In genomic region chr3:32502089-32502943, GRCh38 we compare ENCODE assay signal across 8 cellular contexts. TPM values are rescaled to one million over a fixed set of nuclear protein-coding genes. Genes with fewer than 3 reads are reported as not detected.
DNase-seq lines count a peak whose midpoint lies in the region; ATAC-seq and TF ChIP-seq lines count a peak whose summit lies in the region.

A gene with protein sequence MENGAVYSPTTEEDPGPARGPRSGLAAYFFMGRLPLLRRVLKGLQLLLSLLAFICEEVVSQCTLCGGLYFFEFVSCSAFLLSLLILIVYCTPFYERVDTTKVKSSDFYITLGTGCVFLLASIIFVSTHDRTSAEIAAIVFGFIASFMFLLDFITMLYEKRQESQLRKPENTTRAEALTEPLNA (minus strand): TSS chr3:32502852. CDS start chr3:32502745, 107 bp downstream.

- no peaks in the 10 kb centered on the region for H3K9me3 ChIP-seq in AG04450 (ENCODE audit: control insufficient read depth, insufficient read depth, low read length)
- H3K9me3 ChIP-seq in colonic mucosa: no peaks in the 10 kb centered on the region

- POLR2A ChIA-PET in AG04450 (lab: Yijun Ruan, JAX): interaction anchor here (1.1 kb wide), 1 partner anchor 68 kb away, joined by 3 read pairs; the partner anchor contains the start of gene DYNC1LI1

- peaks cover 28% of the 10 kb centered on the region for H3K4me1 Mint-ChIP-seq in activated CD4-positive, alpha-beta T cell treated with anti-CD3 and anti-CD28 coated beads, Interleukin-2, amount 10 ng/mL, durations not matched to agents 24 days and 14 days

- intact Hi-C loops in activated CD4-positive, alpha-beta T cell treated with anti-CD3 and anti-CD28 coated beads, Interleukin-2, amount 10 ng/mL, durations not matched to agents 24 days and 14 days (cut with micrococcal nuclease): loop anchor here (1.0 to 5.0 kb wide), 5 partner anchors 9 to 595 kb away; partner anchors contain the start of genes CNOT10, DYNC1LI1, GLB1 and TMPPE
- intact Hi-C loops in colonic mucosa (cut with DNase I): no loop called here

- peaks cover 7% of the 10 kb centered on the region for H3K36me3 Mint-ChIP-seq in activated CD4-positive, alpha-beta T cell treated with anti-CD3 and anti-CD28 coated beads, Interleukin-2, amount 10 ng/mL, durations not matched to agents 24 days and 14 days (ENCODE audit: low read depth)

- peak within 1 kb of the TSS; percentile 82 to 93 for H3K9ac ChIP-seq in colonic mucosa (ENCODE audit: low read depth in 2 of 2, low read length in 2 of 2)

- H3K4me3 ChIP-seq in AG04450 (ENCODE audit: low read depth, low read length) (peak within 1 kb of the TSS; percentile 94), colonic mucosa (peak within 1 kb of the TSS; percentile 94)

- H3K4me1 ChIP-seq in colonic mucosa: peaks cover 9% of the 10 kb centered on the region

- TF ChIP-seq CTCF in AG04450 (IDR thresholded peaks at IDR 0.05; ENCODE audit: low read depth, low read length) (no peak), colonic mucosa (IDR thresholded peaks at IDR 0.05) (no peak)

- ATAC-seq in GM18861 (IDR thresholded peaks at IDR 0.05; ENCODE audit: unreplicated experiment) (peak; percentile 50), HG03095 (IDR thresholded peaks at IDR 0.05; ENCODE audit: unreplicated experiment) (peak; percentile 77)

- H3K9me3 Mint-ChIP-seq in activated CD4-positive, alpha-beta T cell treated with anti-CD3 and anti-CD28 coated beads, Interleukin-2, amount 10 ng/mL, durations not matched to agents 24 days and 14 days: no peaks in the 10 kb centered on the region

- H3K27me3 ChIP-seq in AG04450 (ENCODE audit: control insufficient read depth, insufficient read depth, low read length): no peaks in the 10 kb centered on the region
- no peaks in the 10 kb centered on the region for H3K27me3 ChIP-seq in colonic mucosa

- peak within 1 kb of the TSS; percentile 90 for H3K4me3 Mint-ChIP-seq in activated CD4-positive, alpha-beta T cell treated with anti-CD3 and anti-CD28 coated beads, Interleukin-2, amount 10 ng/mL, durations not matched to agents 24 days and 14 days

- CTCF ChIA-PET in AG04450 (lab: Charles Lee): interaction anchor here (0.7 to 1.6 kb wide), 6 partner anchors 8 to 204 kb away, joined by 3 to 6 read pairs (median 4); no protein-coding TSS in a partner anchor

- H3K27ac Mint-ChIP-seq in activated CD4-positive, alpha-beta T cell treated with anti-CD3 and anti-CD28 coated beads, Interleukin-2, amount 10 ng/mL, durations not matched to agents 24 days and 14 days: peak within 1 kb of the TSS; percentile 86

- H3K27ac ChIP-seq in AG04450 (ENCODE audit: low read depth, low read length) (peak within 1 kb of the TSS; percentile 91), colonic mucosa (peak within 1 kb of the TSS; percentile 98)

- no peaks in the 10 kb centered on the region for H3K36me3 ChIP-seq in colonic mucosa

- DNase-seq in AG04450 (ENCODE audit: low read depth, low spot score) (peak; percentile 49), NCI-H460 (ENCODE audit: extremely low read depth, low read depth) (peak; percentile 70), colonic mucosa (peak; percentile 83), left kidney (ENCODE audit: low read depth, low spot score) (peak; percentile 93)
- DNase-seq in activated CD4-positive, alpha-beta T cell treated with anti-CD3 and anti-CD28 coated beads, Interleukin-2, amount 10 ng/mL, durations not matched to agents 24 days and 14 days: peak; percentile 92
- DNase-seq in stimulated activated CD4-positive, alpha-beta T cell treated with anti-CD3 and anti-CD28 coated beads, Interleukin-1b, Interleukin-23, amount 100 ng/mL, for 4 hours (ENCODE audit: low read depth in 2 of 2): peak; percentile 60 to 71

- H3K27me3 Mint-ChIP-seq in activated CD4-positive, alpha-beta T cell treated with anti-CD3 and anti-CD28 coated beads, Interleukin-2, amount 10 ng/mL, durations not matched to agents 24 days and 14 days: peaks cover 2% of the 10 kb centered on the region

RNA-seq across cellular contexts. Expression of the gene that starts here (rescaled TPM):
- 59.6 and 76.3 TPM in 2 replicates for polyA plus RNA-seq in AG04450 (2011; rRNA removed)
- 15.5 and 30.2 TPM in 2 replicates for polyA minus RNA-seq in AG04450 (2011; rRNA and poly(A)+ RNA removed)
- total RNA-seq in NCI-H460 (2014; rRNA removed; shearing (Covaris generic)): 33.2 and 34.6 TPM in 2 replicates
- 26.6 and 28.1 TPM in 2 replicates for polyA plus RNA-seq in NCI-H460 (2014; cell fraction: nucleus; rRNA removed)
- total RNA-seq in activated CD4-positive, alpha-beta T cell treated with anti-CD3 and anti-CD28 coated beads, Interleukin-2, amount 10 ng/mL, durations not matched to agents 24 days and 14 days: 79.3 and 79.6 TPM in 2 replicates
- 10 to 100 TPM; 55.3 to 73.7 TPM for total RNA-seq in colonic mucosa

Comparison
In these comparisons a context has a peak if more than half of its experiments do, and no peak if none do; other contexts are left out.
1. Peak in every context shown above with its lines: DNase-seq, ATAC-seq, H3K4me3 ChIP-seq and H3K27ac ChIP-seq.